ENCODE assay signal across 26 cellular contexts in genomic region chr3:36455406-36455805, GRCh38.
"Had no signal": no experiment of that assay in that cellular context is flagged by ENCODE, and none has a peak within 500 bp of the region (broad histone marks: within the 10 kb centered on the region; RNA-seq: fewer than 3 reads in every experiment).

No MANE protein-coding gene starts in this region.

- H3K27me3 ChIP-seq: ascending aorta had no signal

- H3K9me3 ChIP-seq: ascending aorta had no signal

- DNase-seq: activated B cell treated with CpG ODN at 0.5 μM for 24 hours; activated CD4-positive, alpha-beta memory T cell treated with anti-CD3 and anti-CD28 coated beads, Interleukin-2, amount 10 ng/mL, durations not matched to agents 7 days and 5 days; activated CD4-positive, alpha-beta T cell treated with anti-CD3 and anti-CD28 coated beads for 4 hours; activated CD4-positive, alpha-beta T cell treated with anti-CD3 and anti-CD28 coated beads, Interleukin-2, amount 10 ng/mL, durations not matched to agents 7 days and 5 days; activated CD4-positive, alpha-beta T cell treated with anti-CD3 and anti-CD28 coated beads, Interleukin-2, amount 50 U/mL, for 48 hours; activated CD4-positive, CD25-positive, alpha-beta regulatory T cell treated with anti-CD3 and anti-CD28 coated beads, Interleukin-2, amount 50 U/mL, for 72 hours; activated CD8-positive, alpha-beta memory T cell treated with anti-CD3 and anti-CD28 coated beads for 24 hours; activated CD8-positive, alpha-beta memory T cell treated with anti-CD3 and anti-CD28 coated beads, Interleukin-2, amount 10 ng/mL, durations not matched to agents 7 days and 5 days; activated CD8-positive, alpha-beta memory T cell treated with anti-CD3 and anti-CD28 coated beads, Interleukin-2, amount 50 U/mL, for 48 hours; activated CD8-positive, alpha-beta T cell treated with anti-CD3 and anti-CD28 coated beads, Interleukin-2, amount 10 ng/mL, durations not matched to agents 7 days and 5 days; activated effector memory CD4-positive, alpha-beta T cell treated with Interleukin-2 at 50 U/mL for 16 hours; activated gamma-delta T cell; activated naive CD4-positive, alpha-beta T cell treated with anti-CD3 and anti-CD28 coated beads, Interleukin-2, amount 10 ng/mL, durations not matched to agents 7 days and 5 days; activated naive CD4-positive, alpha-beta T cell treated with Interleukin-2 at 50 U/mL for 16 hours; activated naive CD8-positive, alpha-beta T cell treated with anti-CD3 and anti-CD28 coated beads, Interleukin-2, amount 10 ng/mL, durations not matched to agents 7 days and 5 days; activated naive CD8-positive, alpha-beta T cell treated with anti-CD3 and anti-CD28 coated beads, Interleukin-2, amount 50 U/mL, for 24 hours; activated T-cell treated with anti-CD3 and anti-CD28 coated beads, Interleukin-2, amount 50 U/mL, for 24 hours; activated T-cell treated with anti-CD3 and anti-CD28 coated beads, Interleukin-2, amount 50 U/mL, for 48 hours; amygdala; anterior cingulate cortex; central memory CD4-positive, alpha-beta T cell; cerebellar nuclear complex; T-cell; T-helper 17 cell had no signal

- H3K27ac ChIP-seq: VCaP had no signal

- H3K4me3 ChIP-seq: ascending aorta had no signal
